In the genomic region with DNA sequence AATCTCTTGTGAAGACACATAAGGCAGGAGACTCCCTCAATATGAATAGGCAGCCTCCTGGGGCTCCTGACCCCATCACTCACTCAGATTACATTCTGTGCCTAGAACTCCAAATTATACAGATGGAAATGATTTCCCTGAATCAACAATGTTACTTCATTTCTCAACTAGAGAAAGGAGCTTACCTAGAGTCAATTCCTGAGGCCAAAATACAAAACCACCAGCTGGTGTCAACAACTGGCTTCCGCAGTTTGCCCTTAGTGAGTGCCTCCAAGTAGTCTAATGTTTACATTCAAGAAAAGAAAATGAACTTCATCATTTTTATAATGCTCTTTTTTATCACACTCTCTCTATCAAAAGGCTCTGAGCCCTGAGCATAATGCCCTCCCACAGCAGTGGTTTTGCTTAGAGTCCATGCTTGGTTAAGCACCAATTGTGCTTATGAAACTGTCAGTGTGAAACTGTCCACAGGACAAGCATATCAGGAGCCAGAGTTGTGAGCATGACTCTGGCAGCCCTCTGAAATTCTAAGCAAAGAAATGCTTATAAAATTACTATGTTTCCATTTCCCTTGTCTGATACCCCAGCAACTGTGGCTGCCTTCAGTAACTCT, we compare ENCODE assay signal across 11 cellular contexts.
DNase-seq lines count a peak whose midpoint lies in the region; ATAC-seq and TF ChIP-seq lines count a peak whose summit lies in the region.
"Had no signal": no experiment of that assay in that cellular context is flagged by ENCODE, and none has a peak within 500 bp of the region (broad histone marks: within the 10 kb centered on the region; RNA-seq: fewer than 3 reads in every experiment).

No MANE protein-coding gene starts in this region.

- H3K27ac ChIP-seq in WERI-Rb-1 = no peak overlapping the region
- H3K27ac ChIP-seq: body of pancreas had no signal

- TF ChIP-seq CTCF in WERI-Rb-1 (IDR thresholded peaks at IDR 0.05; ENCODE audit: low read depth, low read length) = no peak

- no peaks in the 10 kb centered on the region for H3K36me3 ChIP-seq in WERI-Rb-1

- H3K4me3 ChIP-seq in WERI-Rb-1 (ENCODE audit: low read depth, low read length) = no peak overlapping the region
- H3K4me3 ChIP-seq: body of pancreas had no signal

- DNase-seq in NCI-H146 treated with DMSO at 0.1 percent for 48 hours (lab: John Stamatoyannopoulos, UW; ENCODE audit: unreplicated experiment) (peak; percentile 29), NOMO-1 treated with DMSO at 0.1 percent for 48 hours (lab: John Stamatoyannopoulos, UW; ENCODE audit: unreplicated experiment) (no peak), activated T-cell treated with anti-CD3 and anti-CD28 coated beads for 4 hours (no peak), WERI-Rb-1 (no peak), COLO668 (lab: John Stamatoyannopoulos, UW; ENCODE audit: unreplicated experiment) (no peak)
- DNase-seq: activated CD8-positive, alpha-beta memory T cell treated with anti-CD3 and anti-CD28 coated beads, Interleukin-2, amount 50 U/mL, for 48 hours; body of pancreas; stimulated activated CD4-positive, alpha-beta T cell treated with anti-CD3 and anti-CD28 coated beads, Interleukin-15, amount 100 ng/mL, for 24 hours had no signal

- H3K27me3 ChIP-seq in WERI-Rb-1 (ENCODE audit: insufficient read depth, low read depth, severe bottlenecking) = no peaks in the 10 kb centered on the region
- H3K27me3 ChIP-seq: body of pancreas had no signal

- H3K9me3 ChIP-seq in WERI-Rb-1 (ENCODE audit: severe bottlenecking) = no peaks in the 10 kb centered on the region
- H3K9me3 ChIP-seq: body of pancreas had no signal

- ATAC-seq in GM18498 (IDR thresholded peaks at IDR 0.05; ENCODE audit: unreplicated experiment) (peak; percentile 100), GM19455 (IDR thresholded peaks at IDR 0.05; ENCODE audit: unreplicated experiment) (peak; percentile 99), HG02938 (IDR thresholded peaks at IDR 0.05; ENCODE audit: unreplicated experiment) (peak; percentile 98)
- ATAC-seq: body of pancreas had no signal
